15 cellular contexts compared by ENCODE assay signal in the genomic region with DNA sequence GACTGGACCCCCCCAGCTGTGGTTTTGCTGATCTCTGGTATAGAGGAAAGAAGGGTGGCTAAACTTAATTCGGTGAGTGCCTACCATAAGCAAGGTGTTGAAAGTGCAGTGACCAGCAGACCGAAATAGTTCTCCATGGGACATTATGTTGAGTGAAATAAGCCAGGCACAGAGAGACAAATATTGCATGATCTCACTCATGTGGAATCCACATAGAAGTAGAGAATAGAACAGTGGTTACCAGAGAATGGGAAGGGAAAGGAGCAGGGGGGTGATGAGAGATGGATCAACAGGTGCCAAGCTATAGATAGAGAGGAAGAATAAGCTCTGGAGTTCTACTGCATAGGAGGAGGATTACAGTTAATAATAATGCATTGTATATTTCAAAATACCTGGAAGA. TPM values are rescaled to one million over a fixed set of nuclear protein-coding genes. Genes with fewer than 3 reads are reported as not detected.
DNase-seq lines count a peak whose midpoint lies in the region; ATAC-seq and TF ChIP-seq lines count a peak whose summit lies in the region.
"Had no signal": no experiment of that assay in that cellular context is flagged by ENCODE, and none has a peak within 500 bp of the region (broad histone marks: within the 10 kb centered on the region; RNA-seq: fewer than 3 reads in every experiment).

No MANE protein-coding gene starts in this region.

- H3K36me3 ChIP-seq in Caco-2 (ENCODE audit: control insufficient read depth, insufficient read depth, low read length): no peaks in the 10 kb centered on the region
- H3K36me3 ChIP-seq: BLaER1, colonic mucosa had no signal

- H3K27ac Mint-ChIP-seq in Caco-2 (ENCODE audit: unreplicated experiment) (peak overlapping the region; percentile 40), nephron (peak overlapping the region; percentile 15 to 36 (median 35))
- H3K27ac Mint-ChIP-seq: activated CD8-positive, alpha-beta T cell treated with anti-CD3 and anti-CD28 coated beads for 36 hours; T-helper 17 cell had no signal

- BruUV-seq in Caco-2 (replicated peaks; lab: Mats Ljungman, UMichigan): no TSS peak

- no peaks in the 10 kb centered on the region for H3K36me3 Mint-ChIP-seq in Caco-2 (ENCODE audit: insufficient read depth, unreplicated experiment)
- no peaks in the 10 kb centered on the region for H3K36me3 Mint-ChIP-seq in nephron (ENCODE audit: low read depth)

- H3K9me3 Mint-ChIP-seq in Caco-2 (ENCODE audit: unreplicated experiment): no peaks in the 10 kb centered on the region
- no peaks in the 10 kb centered on the region for H3K9me3 Mint-ChIP-seq in nephron
- H3K9me3 Mint-ChIP-seq: activated CD8-positive, alpha-beta T cell treated with anti-CD3 and anti-CD28 coated beads for 36 hours had no signal

- CTCF ChIA-PET in Caco-2 (lab: Charles Lee): interaction anchor here (1.4 to 2.0 kb wide), 2 partner anchors 11 to 17 kb away, joined by 3 to 5 read pairs; no protein-coding TSS in a partner anchor

- H3K4me1 Mint-ChIP-seq in Caco-2 (ENCODE audit: low read depth, unreplicated experiment) (peaks cover 22% of the 10 kb centered on the region), nephron (peaks cover 15% of the 10 kb centered on the region)

- H3K9me3 ChIP-seq in Caco-2: no peaks in the 10 kb centered on the region
- H3K9me3 ChIP-seq: BLaER1, colonic mucosa had no signal

- H3K4me3 Mint-ChIP-seq in Caco-2 (ENCODE audit: unreplicated experiment) (no peak overlapping the region), nephron (no peak overlapping the region)
- H3K4me3 Mint-ChIP-seq: activated CD8-positive, alpha-beta T cell treated with anti-CD3 and anti-CD28 coated beads for 36 hours; T-helper 17 cell had no signal

- ATAC-seq in HG03135 (IDR thresholded peaks at IDR 0.05; ENCODE audit: unreplicated experiment): no peak
- ATAC-seq: activated CD8-positive, alpha-beta T cell treated with anti-CD3 and anti-CD28 coated beads for 36 hours; T-helper 17 cell had no signal

- intact Hi-C loops in Caco-2 (cut with micrococcal nuclease; ENCODE audit: unreplicated experiment): loop anchor here (2.0 kb wide), 3 partner anchors 55 to 183 kb away; partner anchors contain the start of genes C6orf52 and PAK1IP1

- DNase-seq in Caco-2 (no peak), NCI-H1048 (lab: John Stamatoyannopoulos, UW) (peak; percentile 29), dermis microvascular lymphatic vessel endothelial cell (ENCODE audit: low read depth in 2 of 2) (peak; percentile 79 to 84), NCI-H2196 treated with DMSO at 0.1 percent for 48 hours (lab: John Stamatoyannopoulos, UW; ENCODE audit: unreplicated experiment) (no peak), GDM1 (lab: John Stamatoyannopoulos, UW) (no peak), NCI-H748 treated with DMSO at 0.1 percent for 48 hours (lab: John Stamatoyannopoulos, UW) (no peak)
- DNase-seq: activated CD8-positive, alpha-beta T cell treated with anti-CD3 and anti-CD28 coated beads for 36 hours; colonic mucosa; foreskin melanocyte; left colon; NCI-H1694 treated with DMSO at 0.1 percent for 48 hours; T-helper 17 cell had no signal

- no peaks in the 10 kb centered on the region for H3K27me3 ChIP-seq in Caco-2 (replicated peaks; ENCODE audit: control insufficient read depth, insufficient read depth, low read length)
- H3K27me3 ChIP-seq: BLaER1, colonic mucosa had no signal

- H3K4me1 ChIP-seq in Caco-2: peaks cover 15% of the 10 kb centered on the region
- H3K4me1 ChIP-seq: BLaER1, colonic mucosa had no signal

- TF ChIP-seq CTCF in Caco-2 (IDR thresholded peaks at IDR 0.05; ENCODE audit: insufficient read depth in 1 of 2, low read depth in 1 of 2, low read length in 1 of 2, severe bottlenecking in 1 of 2, unreplicated experiment in 1 of 2) (no peak), nephron (IDR thresholded peaks at IDR 0.05; ENCODE audit: unreplicated experiment in 3 of 3) (no peak)

- H3K4me3 ChIP-seq in Caco-2 (ENCODE audit: low read depth, low read length): no peak overlapping the region
- H3K4me3 ChIP-seq: BLaER1 had no signal

- H3K27me3 Mint-ChIP-seq in Caco-2 (ENCODE audit: insufficient read depth, unreplicated experiment) (no peaks in the 10 kb centered on the region), nephron (ENCODE audit: low read depth) (peaks cover 13% of the 10 kb centered on the region)

- POLR2A ChIA-PET in Caco-2 (lab: Charles Lee): interaction anchor here (0.8 kb wide), 1 partner anchor 10 kb away, joined by 3 read pairs; the partner anchor contains the start of gene GCNT2

RNA-seq across cellular contexts. Expression of gene GCNT2, which starts 9.7 kb away (rescaled TPM):
- total RNA-seq in Caco-2 (2022) (68.1 and 70.7 TPM in 2 replicates), dermis microvascular lymphatic vessel endothelial cell (46.5 and 57.8 TPM in 2 replicates)

Comparison
In these comparisons a context has a peak if more than half of its experiments do, and no peak if none do; other contexts are left out.
1. DNase-seq: peak in NCI-H1048 (single experiment) and dermis microvascular lymphatic vessel endothelial cell (2 of 2); none in Caco-2 (0 of 2), NCI-H2196 treated with DMSO at 0.1 percent for 48 hours (single experiment), GDM1 (single experiment) and NCI-H748 treated with DMSO at 0.1 percent for 48 hours (single experiment).